ENCODE assay signal across 8 cellular contexts in genomic region chr3:125915792-125916375, GRCh38. TPM values are rescaled to one million over a fixed set of nuclear protein-coding genes. Genes with fewer than 3 reads are reported as not detected.
A peak's percentile ranks its signal among the peaks of the same experiment; 100 is the strongest.
DNase-seq lines count a peak whose midpoint lies in the region; ATAC-seq and TF ChIP-seq lines count a peak whose summit lies in the region.
"Not testable (repeated sequence)": the region's sequence is repeated elsewhere in the genome, so short reads cannot be mapped to it uniquely, and the experiment has no call there.

No MANE protein-coding gene starts in this region.

- H3K4me3 Mint-ChIP-seq in nephron progenitor cell, result peak overlapping the region; percentile 83

- peak overlapping the region; percentile 57 for H3K4me3 ChIP-seq in HAP-1
- H3K4me3 ChIP-seq in MG63, result peak overlapping the region; percentile 67
- H3K4me3 ChIP-seq in fibroblast of the aortic adventitia (ENCODE audit: low read depth, low read length), result peak overlapping the region; percentile 67

- H3K4me1 ChIP-seq in HAP-1, result not testable (repeated sequence)

- H3K36me3 Mint-ChIP-seq in nephron progenitor cell (ENCODE audit: low read depth), result not testable (repeated sequence)

- not testable (repeated sequence) for H3K27me3 Mint-ChIP-seq in nephron progenitor cell (ENCODE audit: low read depth, poor library complexity)

- H3K27ac Mint-ChIP-seq in nephron progenitor cell, result peak overlapping the region; percentile 91

- peak; percentile 85 for ATAC-seq in stimulated activated naive CD8-positive, alpha-beta T cell treated with anti-CD3 and anti-CD28 coated beads, Interleukin-15, Interleukin-2, amounts not matched to agents 100 U/mL and 50 U/mL, for 24 hours

- not testable (repeated sequence) for H3K36me3 ChIP-seq in HAP-1 (replicated peaks); MG63

- H3K9me3 ChIP-seq in HAP-1, MG63: not testable (repeated sequence)

- DNase-seq in EL (peak; percentile 99), HAP-1 (ENCODE audit: low spot score in 2 of 2) (peak; percentile 96 to 100), MG63 (peak; percentile 99), SHP77 (lab: John Stamatoyannopoulos, UW) (peak; percentile 95 to 96), fibroblast of the aortic adventitia (ENCODE audit: low read depth) (peak; percentile 98), nephron progenitor cell (peak; percentile 99)
- peak; percentile 100 for DNase-seq in activated effector memory CD4-positive, alpha-beta T cell treated with anti-CD3 and anti-CD28 coated beads, Interleukin-2, amount 50 U/mL, for 16 hours
- DNase-seq in stimulated activated naive CD8-positive, alpha-beta T cell treated with anti-CD3 and anti-CD28 coated beads, Interleukin-15, Interleukin-2, amounts not matched to agents 100 U/mL and 50 U/mL, for 24 hours, result peak; percentile 99

- in situ Hi-C loops in HAP-1 (cut with MboI; ENCODE audit: low sequenced_read_pairs), result not testable (repeated sequence)

- H3K27me3 ChIP-seq in HAP-1 (ENCODE audit: low read depth); MG63: not testable (repeated sequence)

- not testable (repeated sequence) for TF ChIP-seq CTCF in fibroblast of the aortic adventitia (IDR thresholded peaks at IDR 0.05; ENCODE audit: insufficient read depth, low read length); nephron progenitor cell (IDR thresholded peaks at IDR 0.05)

- peaks cover 21% of the 10 kb centered on the region for H3K4me1 Mint-ChIP-seq in nephron progenitor cell

- H3K9me3 Mint-ChIP-seq in nephron progenitor cell, result not testable (repeated sequence)

RNA-seq across cellular contexts. Expression of gene ROPN1B, which starts 53.1 kb away (rescaled TPM):
- not detected in 2 replicates for total RNA-seq in MG63 (2014; rRNA removed; shearing (Covaris generic); ENCODE audit: low replicate concordance)
- total RNA-seq in fibroblast of the aortic adventitia (ENCODE audit: low replicate concordance), result not detected in 2 replicates

Comparison
In these comparisons a context has a peak if more than half of its experiments do, and no peak if none do; other contexts are left out.
1. Peak in every context shown above with its lines: DNase-seq, ATAC-seq and H3K4me3 ChIP-seq.